In genomic region chr14:39469094-39469710, GRCh38 we compare ENCODE assay signal across 7 cellular contexts.
DNase-seq lines count a peak whose midpoint lies in the region; ATAC-seq and TF ChIP-seq lines count a peak whose summit lies in the region.

No MANE protein-coding gene starts in this region.

- ATAC-seq in GM19455 (IDR thresholded peaks at IDR 0.05; ENCODE audit: unreplicated experiment) (peak; percentile 87), HG03342 (IDR thresholded peaks at IDR 0.05; ENCODE audit: unreplicated experiment) (peak; percentile 95)

- peak; percentile 50 for DNase-seq in activated CD4-positive, alpha-beta T cell treated with anti-CD3 and anti-CD28 coated beads for 48 hours
- DNase-seq in islet precursor cell (peak; percentile 79), T-helper 9 cell (no peak), NCI-H1417 treated with DMSO at 0.1 percent for 48 hours (lab: John Stamatoyannopoulos, UW) (no peak)

- TF ChIP-seq CTCF in GM12874 (IDR thresholded peaks at IDR 0.05; ENCODE audit: insufficient read depth, low read depth, low read length), result peak; percentile 64; the same call in 1 of the 2 replicates

Comparison
In these comparisons a context has a peak if more than half of its experiments do, and no peak if none do; other contexts are left out.
1. DNase-seq: peak in activated CD4-positive, alpha-beta T cell treated with anti-CD3 and anti-CD28 coated beads for 48 hours (single experiment) and islet precursor cell (single experiment); none in T-helper 9 cell (single experiment) and NCI-H1417 treated with DMSO at 0.1 percent for 48 hours (single experiment).